8 cellular contexts compared by ENCODE assay signal in the genomic region with DNA sequence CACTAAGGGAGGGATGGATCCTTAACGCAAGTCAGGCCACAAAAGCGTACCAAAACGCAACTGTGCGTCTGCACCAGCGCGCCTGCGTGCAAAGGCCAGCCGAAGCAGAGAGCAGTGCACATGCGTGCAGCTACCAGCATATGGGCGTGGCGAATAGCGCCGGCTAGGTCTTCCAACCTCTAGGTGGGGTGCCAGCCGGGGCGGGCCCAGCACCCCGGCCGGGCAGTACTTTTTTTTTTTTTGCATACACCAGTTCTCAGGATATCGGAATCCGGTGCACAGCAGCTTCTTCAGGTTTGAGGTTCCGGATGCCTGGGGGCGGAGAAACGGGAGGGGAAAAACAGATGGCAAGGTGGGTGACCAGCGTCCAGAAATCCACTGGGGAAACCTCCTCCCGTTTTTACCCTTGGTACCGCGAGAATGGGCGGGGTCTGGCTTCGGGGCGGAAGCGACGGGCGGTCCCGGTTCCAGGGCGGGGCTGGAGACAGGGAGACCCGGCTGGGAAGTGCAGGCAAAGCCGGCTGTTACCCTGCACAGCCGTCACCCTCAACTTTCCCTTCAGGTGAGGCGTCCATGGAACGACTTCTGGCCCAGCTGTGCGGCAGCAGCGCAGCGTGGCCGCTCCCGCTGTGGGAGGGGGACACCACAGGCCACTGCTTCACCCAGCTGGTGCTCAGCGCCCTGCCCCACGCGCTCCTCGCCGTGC. TPM values are rescaled to one million over a fixed set of nuclear protein-coding genes. Genes with fewer than 3 reads are reported as not detected.
A peak's percentile ranks its signal among the peaks of the same experiment; 100 is the strongest.
DNase-seq lines count a peak whose midpoint lies in the region; ATAC-seq and TF ChIP-seq lines count a peak whose summit lies in the region.

A gene with protein sequence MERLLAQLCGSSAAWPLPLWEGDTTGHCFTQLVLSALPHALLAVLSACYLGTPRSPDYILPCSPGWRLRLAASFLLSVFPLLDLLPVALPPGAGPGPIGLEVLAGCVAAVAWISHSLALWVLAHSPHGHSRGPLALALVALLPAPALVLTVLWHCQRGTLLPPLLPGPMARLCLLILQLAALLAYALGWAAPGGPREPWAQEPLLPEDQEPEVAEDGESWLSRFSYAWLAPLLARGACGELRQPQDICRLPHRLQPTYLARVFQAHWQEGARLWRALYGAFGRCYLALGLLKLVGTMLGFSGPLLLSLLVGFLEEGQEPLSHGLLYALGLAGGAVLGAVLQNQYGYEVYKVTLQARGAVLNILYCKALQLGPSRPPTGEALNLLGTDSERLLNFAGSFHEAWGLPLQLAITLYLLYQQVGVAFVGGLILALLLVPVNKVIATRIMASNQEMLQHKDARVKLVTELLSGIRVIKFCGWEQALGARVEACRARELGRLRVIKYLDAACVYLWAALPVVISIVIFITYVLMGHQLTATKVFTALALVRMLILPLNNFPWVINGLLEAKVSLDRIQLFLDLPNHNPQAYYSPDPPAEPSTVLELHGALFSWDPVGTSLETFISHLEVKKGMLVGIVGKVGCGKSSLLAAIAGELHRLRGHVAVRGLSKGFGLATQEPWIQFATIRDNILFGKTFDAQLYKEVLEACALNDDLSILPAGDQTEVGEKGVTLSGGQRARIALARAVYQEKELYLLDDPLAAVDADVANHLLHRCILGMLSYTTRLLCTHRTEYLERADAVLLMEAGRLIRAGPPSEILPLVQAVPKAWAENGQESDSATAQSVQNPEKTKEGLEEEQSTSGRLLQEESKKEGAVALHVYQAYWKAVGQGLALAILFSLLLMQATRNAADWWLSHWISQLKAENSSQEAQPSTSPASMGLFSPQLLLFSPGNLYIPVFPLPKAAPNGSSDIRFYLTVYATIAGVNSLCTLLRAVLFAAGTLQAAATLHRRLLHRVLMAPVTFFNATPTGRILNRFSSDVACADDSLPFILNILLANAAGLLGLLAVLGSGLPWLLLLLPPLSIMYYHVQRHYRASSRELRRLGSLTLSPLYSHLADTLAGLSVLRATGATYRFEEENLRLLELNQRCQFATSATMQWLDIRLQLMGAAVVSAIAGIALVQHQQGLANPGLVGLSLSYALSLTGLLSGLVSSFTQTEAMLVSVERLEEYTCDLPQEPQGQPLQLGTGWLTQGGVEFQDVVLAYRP (N-terminal part only) (plus strand): TSS at position 136 of the 706 bp plus-strand sequence. CDS start 438 bp downstream, at position 574.

- H3K4me3 Mint-ChIP-seq in CD14-positive monocyte: peak within 1 kb of the TSS; percentile 92 to 95
- H3K4me3 Mint-ChIP-seq in dendritic cell treated with granulocyte-macrophage colony-stimulating factor and Interleukin-4, amounts not matched to agents 40 ng/mL and 50 ng/mL, for 4 days: peak within 1 kb of the TSS; percentile 95

- ATAC-seq in GM19351 (IDR thresholded peaks at IDR 0.05; ENCODE audit: unreplicated experiment): peak; percentile 93
- peak; percentile 93 for ATAC-seq in HG03521 (IDR thresholded peaks at IDR 0.05; ENCODE audit: unreplicated experiment)
- peak; percentile 96 for ATAC-seq in left lobe of liver

- H3K27me3 Mint-ChIP-seq in CD14-positive monocyte (ENCODE audit: low read depth in 3 of 3): peaks cover 0 to 15% (median 0%) of the 10 kb centered on the region in 3 donors
- peaks cover 8% of the 10 kb centered on the region for H3K27me3 Mint-ChIP-seq in dendritic cell treated with granulocyte-macrophage colony-stimulating factor and Interleukin-4, amounts not matched to agents 40 ng/mL and 50 ng/mL, for 4 days

- intact Hi-C loops in CD14-positive monocyte (cut with micrococcal nuclease): loop anchor here (5.0 kb wide), 1 partner anchor 60 kb away; a partner anchor contains a TSS
- intact Hi-C loops in dendritic cell treated with granulocyte-macrophage colony-stimulating factor and Interleukin-4, amounts not matched to agents 40 ng/mL and 50 ng/mL, for 4 days (cut with micrococcal nuclease): loop anchor here (1.0 kb wide), 1 partner anchor 58 kb away; a partner anchor contains a TSS

- TF ChIP-seq CTCF in CD14-positive monocyte (IDR thresholded peaks at IDR 0.05): peak; percentile 28

- peaks cover 0 to 4% (median 3%) of the 10 kb centered on the region in 7 donors for H3K9me3 Mint-ChIP-seq in CD14-positive monocyte
- no peaks in the 10 kb centered on the region for H3K9me3 Mint-ChIP-seq in dendritic cell treated with granulocyte-macrophage colony-stimulating factor and Interleukin-4, amounts not matched to agents 40 ng/mL and 50 ng/mL, for 4 days

- peak within 1 kb of the TSS; percentile 94 to 99 (median 98) for H3K27ac Mint-ChIP-seq in CD14-positive monocyte
- peak within 1 kb of the TSS; percentile 98 for H3K27ac Mint-ChIP-seq in dendritic cell treated with granulocyte-macrophage colony-stimulating factor and Interleukin-4, amounts not matched to agents 40 ng/mL and 50 ng/mL, for 4 days

- DNase-seq in CD14-positive monocyte (ENCODE audit: low spot score) (peak; percentile 93), NCI-H748 (lab: John Stamatoyannopoulos, UW; ENCODE audit: unreplicated experiment) (peak; percentile 98), left lobe of liver (ENCODE audit: low spot score) (peak; percentile 96)
- DNase-seq in activated CD4-positive, alpha-beta T cell treated with anti-CD3 and anti-CD28 coated beads, Interleukin-2, amount 50 U/mL, for 1 hour: peak; percentile 93
- peak; percentile 90 for DNase-seq in stimulated activated CD4-positive, alpha-beta T cell treated with anti-CD3 and anti-CD28 coated beads, Interleukin-2, amount 100 ng/mL, for 4 hours (ENCODE audit: low read depth)

- peaks cover 10 to 22% of the 10 kb centered on the region in 2 donors for H3K36me3 Mint-ChIP-seq in CD14-positive monocyte
- H3K36me3 Mint-ChIP-seq in dendritic cell treated with granulocyte-macrophage colony-stimulating factor and Interleukin-4, amounts not matched to agents 40 ng/mL and 50 ng/mL, for 4 days (ENCODE audit: low read depth): peaks cover 27% of the 10 kb centered on the region

- H3K4me1 Mint-ChIP-seq in CD14-positive monocyte: peaks cover 18% of the 10 kb centered on the region
- peaks cover 16% of the 10 kb centered on the region for H3K4me1 Mint-ChIP-seq in dendritic cell treated with granulocyte-macrophage colony-stimulating factor and Interleukin-4, amounts not matched to agents 40 ng/mL and 50 ng/mL, for 4 days (ENCODE audit: low read depth)

RNA-seq across cellular contexts. Expression of the gene that starts here (rescaled TPM):
- polyA plus RNA-seq in CD14-positive monocyte: 10 to 100 TPM in 1 of 2 donors, 1 to 10 TPM in 1; 7.6 to 10.2 TPM
- 11.9 TPM for total RNA-seq in left lobe of liver

Comparison
In these comparisons a context has a peak if more than half of its experiments do, and no peak if none do; other contexts are left out.
1. Peak in every context shown above with its lines: DNase-seq and ATAC-seq.